1 cellular context compared by ENCODE assay signal in the genomic region with DNA sequence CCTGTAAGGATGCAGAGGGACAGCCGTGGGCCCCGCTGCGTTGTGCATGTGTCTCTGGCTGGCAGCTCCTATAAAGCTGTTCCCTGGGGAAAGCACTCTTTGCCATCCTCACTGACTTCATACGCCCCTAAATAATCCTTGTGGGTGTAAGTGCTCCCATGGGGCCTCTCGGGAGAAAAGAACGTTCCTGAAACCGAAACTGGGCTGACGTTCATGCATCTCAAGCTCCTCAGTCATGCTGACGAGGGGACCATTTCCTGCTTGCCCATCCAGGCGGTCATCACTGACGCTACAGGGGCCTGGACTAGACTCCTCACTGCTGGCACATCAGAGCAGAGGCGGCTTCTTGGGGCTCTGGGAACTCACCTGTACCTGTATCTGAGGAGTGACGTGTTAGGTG.
A peak's percentile ranks its signal among the peaks of the same experiment; 100 is the strongest.
TF ChIP-seq lines count a peak whose summit lies in the region.

No MANE protein-coding gene starts in this region.

TF ChIP-seq in GM12878, 131 proteins besides CTCF, POLR2A, EP300 and RAD21 (continued from another document):
- TF ChIP-seq, protein P1, sequence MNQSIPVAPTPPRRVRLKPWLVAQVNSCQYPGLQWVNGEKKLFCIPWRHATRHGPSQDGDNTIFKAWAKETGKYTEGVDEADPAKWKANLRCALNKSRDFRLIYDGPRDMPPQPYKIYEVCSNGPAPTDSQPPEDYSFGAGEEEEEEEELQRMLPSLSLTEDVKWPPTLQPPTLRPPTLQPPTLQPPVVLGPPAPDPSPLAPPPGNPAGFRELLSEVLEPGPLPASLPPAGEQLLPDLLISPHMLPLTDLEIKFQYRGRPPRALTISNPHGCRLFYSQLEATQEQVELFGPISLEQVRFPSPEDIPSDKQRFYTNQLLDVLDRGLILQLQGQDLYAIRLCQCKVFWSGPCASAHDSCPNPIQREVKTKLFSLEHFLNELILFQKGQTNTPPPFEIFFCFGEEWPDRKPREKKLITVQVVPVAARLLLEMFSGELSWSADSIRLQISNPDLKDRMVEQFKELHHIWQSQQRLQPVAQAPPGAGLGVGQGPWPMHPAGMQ (IDR thresholded peaks at IDR 0.05; ENCODE audit: borderline replicate concordance): no peak
- TF ChIP-seq JUNB (IDR thresholded peaks at IDR 0.05) (peak; percentile 65), MEF2B (IDR thresholded peaks at IDR 0.05; ENCODE audit: partially characterized antibody, poor library complexity, severe bottlenecking) (peak; percentile 98), BCL11A (IDR thresholded peaks at IDR 0.05; ENCODE audit: low read depth, low read length) (peak; percentile 90), SREBF2 (IDR thresholded peaks at IDR 0.05; ENCODE audit: low read length) (no peak), TBL1XR1 (IDR thresholded peaks at IDR 0.05; ENCODE audit: low read depth, low read length) (peak; percentile 51; the same call in 1 of the 2 replicates)
- TF ChIP-seq, protein P2, sequence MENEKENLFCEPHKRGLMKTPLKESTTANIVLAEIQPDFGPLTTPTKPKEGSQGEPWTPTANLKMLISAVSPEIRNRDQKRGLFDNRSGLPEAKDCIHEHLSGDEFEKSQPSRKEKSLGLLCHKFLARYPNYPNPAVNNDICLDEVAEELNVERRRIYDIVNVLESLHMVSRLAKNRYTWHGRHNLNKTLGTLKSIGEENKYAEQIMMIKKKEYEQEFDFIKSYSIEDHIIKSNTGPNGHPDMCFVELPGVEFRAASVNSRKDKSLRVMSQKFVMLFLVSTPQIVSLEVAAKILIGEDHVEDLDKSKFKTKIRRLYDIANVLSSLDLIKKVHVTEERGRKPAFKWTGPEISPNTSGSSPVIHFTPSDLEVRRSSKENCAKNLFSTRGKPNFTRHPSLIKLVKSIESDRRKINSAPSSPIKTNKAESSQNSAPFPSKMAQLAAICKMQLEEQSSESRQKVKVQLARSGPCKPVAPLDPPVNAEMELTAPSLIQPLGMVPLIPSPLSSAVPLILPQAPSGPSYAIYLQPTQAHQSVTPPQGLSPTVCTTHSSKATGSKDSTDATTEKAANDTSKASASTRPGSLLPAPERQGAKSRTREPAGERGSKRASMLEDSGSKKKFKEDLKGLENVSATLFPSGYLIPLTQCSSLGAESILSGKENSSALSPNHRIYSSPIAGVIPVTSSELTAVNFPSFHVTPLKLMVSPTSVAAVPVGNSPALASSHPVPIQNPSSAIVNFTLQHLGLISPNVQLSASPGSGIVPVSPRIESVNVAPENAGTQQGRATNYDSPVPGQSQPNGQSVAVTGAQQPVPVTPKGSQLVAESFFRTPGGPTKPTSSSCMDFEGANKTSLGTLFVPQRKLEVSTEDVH (IDR thresholded peaks at IDR 0.05; ENCODE audit: low read depth, partially characterized antibody): peak; percentile 41
